In the genomic region with DNA sequence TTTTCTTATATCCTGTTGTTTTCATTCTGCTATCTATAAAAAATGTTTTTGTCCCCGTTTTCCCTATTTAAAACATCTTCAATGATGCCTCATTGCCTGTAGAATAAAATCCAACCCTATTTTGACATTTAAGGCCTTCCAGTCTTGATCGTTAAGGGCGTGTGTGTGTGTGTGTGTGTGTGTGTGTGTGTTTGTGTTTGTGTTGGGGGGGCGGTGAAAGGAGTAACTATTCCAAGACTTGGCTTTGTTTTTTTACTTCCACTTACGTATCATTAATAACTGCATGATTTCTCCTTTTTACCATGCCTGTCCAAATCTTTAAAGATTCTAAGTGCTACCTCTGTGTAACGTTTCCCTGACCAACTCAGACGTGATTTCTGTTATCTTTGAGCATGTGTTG, we compare ENCODE assay signal across 8 cellular contexts. TPM values are rescaled to one million over a fixed set of nuclear protein-coding genes. Genes with fewer than 3 reads are reported as not detected.
A peak's percentile ranks its signal among the peaks of the same experiment; 100 is the strongest.
DNase-seq lines count a peak whose midpoint lies in the region; ATAC-seq, FAIRE-seq and TF ChIP-seq lines count a peak whose summit lies in the region.

No MANE protein-coding gene starts in this region.

- H4K20me1 ChIP-seq in keratinocyte (ENCODE audit: control insufficient read depth, extremely low read depth, insufficient read depth, low read length) = peaks cover 2% of the 10 kb centered on the region

- dilution Hi-C loops in keratinocyte (cut with MboI; ENCODE audit: extremely low pct_ligation_motif_present, low sequenced_read_pairs) = no loop called here

- H3K4me2 ChIP-seq in A549 (peak overlapping the region; percentile 84), keratinocyte (ENCODE audit: control insufficient read depth, extremely low read depth, insufficient read depth, low read depth, low read length) (peak overlapping the region; percentile 75)

- H2AFZ ChIP-seq in keratinocyte (ENCODE audit: control insufficient read depth, low read length) = peak overlapping the region; percentile 4

- WGBS in A549 (ENCODE audit: missing lambda C conversion rate) = under 1% methylated on average over 7 of the region's 7 CpGs
- 2 to 4% methylated on average over 7 of the region's 7 CpGs for WGBS in thyroid gland, 2 donors

- H3K79me2 ChIP-seq in keratinocyte (ENCODE audit: control insufficient read depth, insufficient read depth, low read length) = peaks cover 75% of the 10 kb centered on the region

- H3K27ac Mint-ChIP-seq in activated naive CD4-positive, alpha-beta T cell treated with anti-CD3 and anti-CD28 coated beads, Interleukin-2, amount 50 U/mL, for 72 hours = peak overlapping the region; percentile 94 to 100

- H3K9me3 Mint-ChIP-seq in activated naive CD4-positive, alpha-beta T cell treated with anti-CD3 and anti-CD28 coated beads, Interleukin-2, amount 50 U/mL, for 72 hours = no peaks in the 10 kb centered on the region

- H3K9me3 ChIP-seq in A549 (no peaks in the 10 kb centered on the region), keratinocyte (ENCODE audit: control insufficient read depth, low read depth, low read length) (no peaks in the 10 kb centered on the region), thyroid gland (no peaks in the 10 kb centered on the region)

- TF ChIP-seq CTCF in A549 (IDR thresholded peaks at IDR 0.05) (no peak), HFF-Myc (IDR thresholded peaks at IDR 0.05; ENCODE audit: low read depth, low read length, missing control alignments) (no peak), keratinocyte (optimal IDR thresholded peaks at IDR 0.05 in 1 of 3, IDR thresholded peaks at IDR 0.05 in 1 of 3, conservative IDR thresholded peaks at IDR 0.05 in 1 of 3; ENCODE audit: extremely low read depth in 1 of 3, insufficient read depth in 2 of 3, low read length in 3 of 3) (no peak), thyroid gland (IDR thresholded peaks at IDR 0.05) (no peak)

- H3K36me3 ChIP-seq in keratinocyte (ENCODE audit: control insufficient read depth in 2 of 2, extremely low read depth in 1 of 2, insufficient read depth in 2 of 2, low read length in 2 of 2) (peaks cover 3 to 6% of the 10 kb centered on the region in 2 experiments), thyroid gland (peaks cover 5% of the 10 kb centered on the region in 2 donors)

- H3K4me3 ChIP-seq in A549 = peak overlapping the region; percentile 78
- H3K4me3 ChIP-seq in HFF-Myc (replicated peaks; ENCODE audit: low read depth, low read length) = peak overlapping the region; percentile 79
- peak overlapping the region; percentile 86 to 100 (median 97) for H3K4me3 ChIP-seq in keratinocyte (ENCODE audit: control insufficient read depth in 2 of 3, extremely low read depth in 1 of 3, insufficient read depth in 2 of 3, low read depth in 1 of 3, low read length in 3 of 3)
- peak overlapping the region in 2 of 3 donors; percentile 54 to 91 for H3K4me3 ChIP-seq in thyroid gland (replicated peaks in 1 of 3)

- TF ChIP-seq POLR2A in A549 (IDR thresholded peaks at IDR 0.05; ENCODE audit: low read length) (no peak), thyroid gland (IDR thresholded peaks at IDR 0.05) (no peak)

- DNase-seq in A549 (ENCODE audit: low read depth in 1 of 2, low spot score in 1 of 2) (peak in 1 of 2 experiments; percentile 19), HFF-Myc (ENCODE audit: extremely low read depth, low read depth) (no peak), keratinocyte (ENCODE audit: low read depth, low spot score) (no peak), thyroid gland (no peak), SHP77 (lab: John Stamatoyannopoulos, UW) (no peak)
- no peak for DNase-seq in activated naive CD4-positive, alpha-beta T cell treated with anti-CD3 and anti-CD28 coated beads, Interleukin-2, amount 50 U/mL, for 72 hours (ENCODE audit: low spot score in 2 of 2)

- CTCF ChIA-PET in A549 (lab: Yijun Ruan, JAX) = no interaction called here

- peaks cover 21 to 52% of the 10 kb centered on the region in 2 donors for H3K36me3 Mint-ChIP-seq in activated naive CD4-positive, alpha-beta T cell treated with anti-CD3 and anti-CD28 coated beads, Interleukin-2, amount 50 U/mL, for 72 hours

- no peak for ATAC-seq in A549
- ATAC-seq in activated naive CD4-positive, alpha-beta T cell treated with anti-CD3 and anti-CD28 coated beads, Interleukin-2, amount 50 U/mL, for 72 hours = no peak
- no peak for ATAC-seq in HG03521 (IDR thresholded peaks at IDR 0.05; ENCODE audit: unreplicated experiment)
- ATAC-seq in GM21786 (IDR thresholded peaks at IDR 0.05; ENCODE audit: unreplicated experiment) = no peak

- no peak for TF ChIP-seq EP300 in A549 (IDR thresholded peaks at IDR 0.05)

- POLR2A ChIA-PET in A549 (lab: Yijun Ruan, JAX) = no interaction called here

- H3K4me1 ChIP-seq in A549 = peaks cover 21% of the 10 kb centered on the region; the same call in 2 of the 3 replicates
- peaks cover 19% of the 10 kb centered on the region for H3K4me1 ChIP-seq in keratinocyte (ENCODE audit: control insufficient read depth, extremely low read depth, insufficient read depth, low read length)
- peaks cover 20 to 28% of the 10 kb centered on the region in 2 donors for H3K4me1 ChIP-seq in thyroid gland

- H3K27me3 ChIP-seq in keratinocyte (ENCODE audit: control insufficient read depth, extremely low read depth, insufficient read depth, low read length) = no peaks in the 10 kb centered on the region
- no peaks in the 10 kb centered on the region for H3K27me3 ChIP-seq in thyroid gland

- intact Hi-C loops in thyroid gland (cut with DNase I) = no loop called here

- H3K9ac ChIP-seq in keratinocyte (ENCODE audit: control insufficient read depth, extremely low read depth, insufficient read depth, low read length) = peak overlapping the region; percentile 91

- FAIRE-seq in A549 (lab: Jason Lieb, UNC) = no peak
- peak; percentile 9 for FAIRE-seq in keratinocyte (lab: Jason Lieb, UNC)

- no peaks in the 10 kb centered on the region for H3K9me1 ChIP-seq in keratinocyte (ENCODE audit: control insufficient read depth, extremely low read depth, insufficient read depth, low read length)

- no peak for TF ChIP-seq RAD21 in A549 (conservative IDR thresholded peaks at IDR 0.05 in 1 of 2, IDR thresholded peaks at IDR 0.05 in 1 of 2)

- H3K27ac ChIP-seq in A549 = peak overlapping the region; percentile 75 to 87
- H3K27ac ChIP-seq in keratinocyte (ENCODE audit: control insufficient read depth, insufficient read depth, low read length) = peak overlapping the region; percentile 84
- H3K27ac ChIP-seq in thyroid gland = peak overlapping the region in 2 of 3 donors; percentile 73 to 74

RNA-seq across cellular contexts. Expression of a gene that starts 0.8 kb away (rescaled TPM):
- polyA plus RNA-seq in A549 (2011; rRNA removed) (6.7 and 10.6 TPM in 2 replicates), A549 (2017; fragmentation: RNase III; extraction: RNeasy Plus Mini Kit Qiagen cat#74134 plus additional on column Dnase treatment) (5.0 to 5.9 TPM (median 5.2 TPM) in 3 replicates), keratinocyte (3.8 to 9.1 TPM (median 4.2 TPM) in 3 replicates)
- polyA plus RNA-seq in A549 (2012; cell fraction: cytosol; rRNA removed) = 0.92 and 2.2 TPM in 2 replicates
- 0.41 and 0.53 TPM in 2 replicates for polyA plus RNA-seq in A549 (2012; cell fraction: nucleus; rRNA removed)
- 5.6 and 11.0 TPM in 2 replicates for polyA minus RNA-seq in A549 (2011; rRNA and poly(A)+ RNA removed)
- 10 to 100 TPM; 26.2 to 28.9 TPM for total RNA-seq in activated naive CD4-positive, alpha-beta T cell treated with anti-CD3 and anti-CD28 coated beads, Interleukin-2, amount 50 U/mL, for 72 hours
- 34.2 TPM for polyA plus RNA-seq in keratinocyte (2011; ENCODE audit: low read depth)
- 3.7 and 7.9 TPM in 2 replicates for polyA plus RNA-seq in keratinocyte (2011; cell fraction: cytosol; rRNA removed)
- polyA plus RNA-seq in keratinocyte (2011; cell fraction: nucleus; rRNA removed) = 3.6 and 6.2 TPM in 2 replicates
- polyA plus RNA-seq in keratinocyte (2012; ENCODE audit: low replicate concordance) = 6.2 and 9.4 TPM in 2 replicates
- 2.1 to 14.1 TPM (median 7.5 TPM) in 3 replicates for polyA minus RNA-seq in keratinocyte
- 5.9 TPM for polyA minus RNA-seq in keratinocyte (2011; cell fraction: cytosol; rRNA and poly(A)+ RNA removed)
- polyA minus RNA-seq in keratinocyte (2011; cell fraction: nucleus; rRNA and poly(A)+ RNA removed) = 6.5 and 10.8 TPM in 2 replicates
- total RNA-seq in thyroid gland = 10 to 100 TPM; 30.2 to 51.4 (median 37.5) TPM

RNA-seq across cellular contexts. Expression of a gene that starts 1.0 kb away (rescaled TPM):
- polyA plus RNA-seq in A549 (2011; rRNA removed) (27.9 and 32.8 TPM in 2 replicates), A549 (2017; fragmentation: RNase III; extraction: RNeasy Plus Mini Kit Qiagen cat#74134 plus additional on column Dnase treatment) (17.6 to 20.0 TPM (median 19.9 TPM) in 3 replicates), keratinocyte (25.0 to 44.7 TPM (median 31.2 TPM) in 3 replicates)
- 8.2 and 9.8 TPM in 2 replicates for polyA plus RNA-seq in A549 (2012; cell fraction: cytosol; rRNA removed)
- 10.9 and 19.0 TPM in 2 replicates for polyA plus RNA-seq in A549 (2012; cell fraction: nucleus; rRNA removed)
- polyA minus RNA-seq in A549 (2011; rRNA and poly(A)+ RNA removed) = 11.4 and 12.0 TPM in 2 replicates
- total RNA-seq in activated naive CD4-positive, alpha-beta T cell treated with anti-CD3 and anti-CD28 coated beads, Interleukin-2, amount 50 U/mL, for 72 hours = 10 to 100 TPM; 44.9 to 47.2 TPM
- polyA plus RNA-seq in keratinocyte (2011; ENCODE audit: low read depth) = 23.3 TPM
- 16.9 and 33.2 TPM in 2 replicates for polyA plus RNA-seq in keratinocyte (2011; cell fraction: cytosol; rRNA removed)
- polyA plus RNA-seq in keratinocyte (2011; cell fraction: nucleus; rRNA removed) = 36.4 and 51.2 TPM in 2 replicates
- 14.7 and 28.1 TPM in 2 replicates for polyA plus RNA-seq in keratinocyte (2012; ENCODE audit: low replicate concordance)
- 5.0 to 35.8 TPM (median 18.6 TPM) in 3 replicates for polyA minus RNA-seq in keratinocyte
- 18.8 TPM for polyA minus RNA-seq in keratinocyte (2011; cell fraction: cytosol; rRNA and poly(A)+ RNA removed)
- polyA minus RNA-seq in keratinocyte (2011; cell fraction: nucleus; rRNA and poly(A)+ RNA removed) = 28.5 and 48.9 TPM in 2 replicates
- 10 to 100 TPM; 30.0 to 34.4 (median 32.5) TPM for total RNA-seq in thyroid gland

RNA-seq across cellular contexts. Expression of a gene that starts 55.0 kb away (rescaled TPM):
- polyA plus RNA-seq in A549 (2011; rRNA removed) (7.1 and 9.9 TPM in 2 replicates), A549 (2017; fragmentation: RNase III; extraction: RNeasy Plus Mini Kit Qiagen cat#74134 plus additional on column Dnase treatment) (8.4 to 10.1 TPM (median 9.1 TPM) in 3 replicates), keratinocyte (2.9 to 8.3 TPM (median 3.4 TPM) in 3 replicates)
- polyA plus RNA-seq in A549 (2012; cell fraction: cytosol; rRNA removed) = 2.1 and 2.7 TPM in 2 replicates
- 1.6 and 3.2 TPM in 2 replicates for polyA plus RNA-seq in A549 (2012; cell fraction: nucleus; rRNA removed)
- polyA minus RNA-seq in A549 (2011; rRNA and poly(A)+ RNA removed) = 2.1 and 3.3 TPM in 2 replicates
- total RNA-seq in activated naive CD4-positive, alpha-beta T cell treated with anti-CD3 and anti-CD28 coated beads, Interleukin-2, amount 50 U/mL, for 72 hours = 10 to 100 TPM; 23.7 to 25.9 TPM
- polyA plus RNA-seq in keratinocyte (2011; ENCODE audit: low read depth) = 1.0 TPM
- polyA plus RNA-seq in keratinocyte (2011; cell fraction: cytosol; rRNA removed) = 2.1 and 4.7 TPM in 2 replicates
- 4.4 and 4.8 TPM in 2 replicates for polyA plus RNA-seq in keratinocyte (2011; cell fraction: nucleus; rRNA removed)
- polyA plus RNA-seq in keratinocyte (2012; ENCODE audit: low replicate concordance) = 1.3 and 5.0 TPM in 2 replicates
- 0.52 to 6.4 TPM (median 1.1 TPM) in 3 replicates for polyA minus RNA-seq in keratinocyte
- polyA minus RNA-seq in keratinocyte (2011; cell fraction: cytosol; rRNA and poly(A)+ RNA removed) = 1.5 TPM
- polyA minus RNA-seq in keratinocyte (2011; cell fraction: nucleus; rRNA and poly(A)+ RNA removed) = 1.5 and 2.4 TPM in 2 replicates
- total RNA-seq in thyroid gland = 1 to 10 TPM; 1.7 to 6.6 (median 4.7) TPM

RNA-seq across cellular contexts. Expression of a gene that starts 55.3 kb away (rescaled TPM):
- polyA plus RNA-seq in A549 (2011; rRNA removed) (9.3 and 17.8 TPM in 2 replicates), A549 (2017; fragmentation: RNase III; extraction: RNeasy Plus Mini Kit Qiagen cat#74134 plus additional on column Dnase treatment) (15.8 to 19.5 TPM (median 18.1 TPM) in 3 replicates), keratinocyte (4.6 to 13.7 TPM (median 7.6 TPM) in 3 replicates)
- 4.5 and 4.7 TPM in 2 replicates for polyA plus RNA-seq in A549 (2012; cell fraction: cytosol; rRNA removed)
- polyA plus RNA-seq in A549 (2012; cell fraction: nucleus; rRNA removed) = 0.58 and 1.6 TPM in 2 replicates
- 1.1 and 1.5 TPM in 2 replicates for polyA minus RNA-seq in A549 (2011; rRNA and poly(A)+ RNA removed)
- 10 to 100 TPM; 20.5 to 42.2 TPM for total RNA-seq in activated naive CD4-positive, alpha-beta T cell treated with anti-CD3 and anti-CD28 coated beads, Interleukin-2, amount 50 U/mL, for 72 hours
- polyA plus RNA-seq in keratinocyte (2011; ENCODE audit: low read depth) = 13.8 TPM
- 4.8 and 8.3 TPM in 2 replicates for polyA plus RNA-seq in keratinocyte (2011; cell fraction: cytosol; rRNA removed)
- polyA plus RNA-seq in keratinocyte (2011; cell fraction: nucleus; rRNA removed) = 1.6 and 2.8 TPM in 2 replicates
- polyA plus RNA-seq in keratinocyte (2012; ENCODE audit: low replicate concordance) = 7.5 and 10.5 TPM in 2 replicates
- polyA minus RNA-seq in keratinocyte = 0.26 to 2.3 TPM (median 0.82 TPM) in 3 replicates
- polyA minus RNA-seq in keratinocyte (2011; cell fraction: cytosol; rRNA and poly(A)+ RNA removed) = 3.3 TPM
- polyA minus RNA-seq in keratinocyte (2011; cell fraction: nucleus; rRNA and poly(A)+ RNA removed) = 0.53 and 1.4 TPM in 2 replicates
- 10 to 100 TPM in 1 of 4 donors, 1 to 10 TPM in 3; 3.9 to 11.2 (median 7.3) TPM for total RNA-seq in thyroid gland
